9 cellular contexts compared by ENCODE assay signal in the genomic region with DNA sequence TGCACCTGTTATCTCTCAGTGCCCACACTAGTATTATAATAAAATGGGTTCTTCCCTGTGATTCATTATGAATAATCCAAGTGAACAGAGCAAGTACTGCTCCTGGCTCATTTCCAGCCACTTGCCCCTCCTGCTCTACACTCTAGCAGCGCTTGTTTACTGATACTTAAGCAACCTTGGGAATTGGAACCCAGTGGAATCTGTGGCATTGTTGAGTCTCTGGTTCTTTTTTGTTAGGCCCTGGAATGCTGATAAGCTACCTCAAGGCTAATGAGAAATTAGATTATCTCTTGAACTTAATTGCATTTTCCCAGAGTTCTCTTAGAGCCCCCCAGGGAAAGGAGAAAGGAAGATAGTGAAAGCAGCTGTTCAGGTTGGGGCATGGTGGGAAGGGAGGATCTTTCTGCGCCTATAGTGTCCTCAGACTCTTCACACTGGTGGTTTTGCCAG. TPM values are rescaled to one million over a fixed set of nuclear protein-coding genes. Genes with fewer than 3 reads are reported as not detected.
DNase-seq lines count a peak whose midpoint lies in the region; ATAC-seq and TF ChIP-seq lines count a peak whose summit lies in the region.
"Had no signal": no experiment of that assay in that cellular context is flagged by ENCODE, and none has a peak within 500 bp of the region (broad histone marks: within the 10 kb centered on the region; RNA-seq: fewer than 3 reads in every experiment).

No MANE protein-coding gene starts in this region.

- no peaks in the 10 kb centered on the region for H3K36me3 ChIP-seq in spleen

- H3K4me1 ChIP-seq in spleen, result peaks cover 0 to 43% (median 0%) of the 10 kb centered on the region in 6 donors

- WGBS in spleen, 5 donors, result 67 to 89% (median 80%) methylated on average over 2 of the region's 2 CpGs

- TF ChIP-seq CTCF in spleen (IDR thresholded peaks at IDR 0.05 in 8 of 11, conservative IDR thresholded peaks at IDR 0.05 in 3 of 11), result no peak

- ATAC-seq in HG02642 (IDR thresholded peaks at IDR 0.05; ENCODE audit: poor library complexity, unreplicated experiment), result no peak
- ATAC-seq in HG03196 (IDR thresholded peaks at IDR 0.05; ENCODE audit: unreplicated experiment), result no peak
- ATAC-seq: activated T-cell treated with anti-CD3 and anti-CD28 coated beads, Interleukin-2, amount 50 U/mL, for 4 hours had no signal

- no peaks in the 10 kb centered on the region for H3K27me3 ChIP-seq in spleen (replicated peaks in 1 of 7)

- H3K9me3 ChIP-seq in spleen, result no peaks in the 10 kb centered on the region

- intact Hi-C loops in spleen (cut with DNase I; ENCODE audit: low total_unique reads), result no loop called here

- peak overlapping the region in 5 of 8 donors; percentile 0 to 42 (median 17) for H3K4me3 ChIP-seq in spleen

- TF ChIP-seq POLR2A in spleen (IDR thresholded peaks at IDR 0.05), result no peak

- H3K27ac ChIP-seq in epithelial cell of prostate (peak overlapping the region; percentile 21), spleen (peak overlapping the region; percentile 29 to 84 (median 72))

- DNase-seq in NCI-H2171 treated with DMSO at 0.1 percent for 48 hours (lab: John Stamatoyannopoulos, UW), result peak; percentile 11
- DNase-seq in NCI-H2171 (lab: John Stamatoyannopoulos, UW), result no peak
- DNase-seq in NCI-H82 (lab: John Stamatoyannopoulos, UW), result peak; percentile 59
- peak; percentile 16 for DNase-seq in epithelial cell of prostate (ENCODE audit: low read depth, low spot score)
- DNase-seq in spleen, result no peak
- DNase-seq in mucosa of gallbladder (ENCODE audit: low spot score), result no peak
- DNase-seq: activated T-cell treated with anti-CD3 and anti-CD28 coated beads, Interleukin-2, amount 50 U/mL, for 4 hours had no signal

RNA-seq across cellular contexts. Expression of gene PRKAR2B, which starts 34.0 kb away (rescaled TPM):
- total RNA-seq in spleen (10 to 100 TPM; 29.1 to 74.4 (median 54.5) TPM), mucosa of gallbladder (7.1 TPM)
- 10 to 100 TPM in 1 of 3 donors, 1 to 10 TPM in 2; 8.3 to 28.8 (median 9.4) TPM for polyA plus RNA-seq in spleen

Comparison
In these comparisons a context has a peak if more than half of its experiments do, and no peak if none do; other contexts are left out.
1. DNase-seq: peak in NCI-H2171 treated with DMSO at 0.1 percent for 48 hours (single experiment), NCI-H82 (single experiment) and epithelial cell of prostate (single experiment); none in NCI-H2171 (single experiment), spleen (single experiment) and mucosa of gallbladder (single experiment).